Comparison of ENCODE assay signal across 1 cellular context in the genomic region with DNA sequence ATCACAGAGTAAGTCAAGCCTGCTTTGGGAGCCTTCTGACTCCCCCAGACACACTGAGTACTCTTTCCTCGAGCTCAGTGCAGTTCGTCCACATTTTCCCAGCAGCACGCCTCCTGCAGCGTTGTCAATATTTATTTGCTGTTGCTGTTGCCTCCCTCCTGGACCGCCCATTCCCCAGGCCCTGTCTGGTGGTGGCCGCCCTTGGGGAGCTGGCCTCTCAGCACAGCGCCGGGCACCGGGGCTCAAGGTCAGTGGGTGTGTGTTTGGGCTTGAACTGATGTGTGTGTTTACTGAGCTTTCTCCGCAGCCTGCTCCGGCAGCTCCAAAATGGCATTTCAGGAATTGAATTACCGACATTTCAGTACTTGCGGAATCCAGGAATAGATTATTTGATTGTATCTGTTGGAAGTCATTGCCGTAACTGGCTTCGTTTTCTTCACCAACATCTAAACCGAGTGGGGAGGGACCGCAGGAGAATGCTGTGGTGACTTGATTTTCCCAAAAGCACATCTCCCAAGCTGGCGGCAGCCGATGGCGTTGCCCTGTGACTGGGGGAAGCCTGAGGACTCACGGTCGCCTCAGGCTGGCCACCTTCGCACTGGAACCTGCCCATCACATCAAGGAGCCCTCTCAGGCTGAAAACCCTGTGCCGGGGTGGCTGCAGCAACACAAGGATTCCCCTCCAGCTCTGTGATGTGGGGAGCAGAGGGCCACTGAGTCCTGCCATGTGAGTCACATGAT.
TF ChIP-seq lines count a peak whose summit lies in the region.

No MANE protein-coding gene starts in this region.

TF ChIP-seq in HepG2, 621 proteins besides CTCF, POLR2A, EP300 and RAD21 (continued from another document and continues in another):
- TF ChIP-seq, protein P1, sequence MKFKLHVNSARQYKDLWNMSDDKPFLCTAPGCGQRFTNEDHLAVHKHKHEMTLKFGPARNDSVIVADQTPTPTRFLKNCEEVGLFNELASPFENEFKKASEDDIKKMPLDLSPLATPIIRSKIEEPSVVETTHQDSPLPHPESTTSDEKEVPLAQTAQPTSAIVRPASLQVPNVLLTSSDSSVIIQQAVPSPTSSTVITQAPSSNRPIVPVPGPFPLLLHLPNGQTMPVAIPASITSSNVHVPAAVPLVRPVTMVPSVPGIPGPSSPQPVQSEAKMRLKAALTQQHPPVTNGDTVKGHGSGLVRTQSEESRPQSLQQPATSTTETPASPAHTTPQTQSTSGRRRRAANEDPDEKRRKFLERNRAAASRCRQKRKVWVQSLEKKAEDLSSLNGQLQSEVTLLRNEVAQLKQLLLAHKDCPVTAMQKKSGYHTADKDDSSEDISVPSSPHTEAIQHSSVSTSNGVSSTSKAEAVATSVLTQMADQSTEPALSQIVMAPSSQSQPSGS (CRISPR knock-in tag; IDR thresholded peaks at IDR 0.05): peak; percentile 89
- TF ChIP-seq HOXA9 (CRISPR knock-in tag; IDR thresholded peaks at IDR 0.05; ENCODE audit: borderline replicate concordance): no peak; the same call in 1 of the 2 replicates
- no peak for TF ChIP-seq ZNF879 (CRISPR knock-in tag; IDR thresholded peaks at IDR 0.05)
- TF ChIP-seq ARID2 (CRISPR knock-in tag; IDR thresholded peaks at IDR 0.05; ENCODE audit: borderline replicate concordance): no peak
- TF ChIP-seq ZNF329 (CRISPR knock-in tag; IDR thresholded peaks at IDR 0.05; ENCODE audit: low read depth): no peak
- TF ChIP-seq ZNF383 (CRISPR knock-in tag; IDR thresholded peaks at IDR 0.05; ENCODE audit: borderline replicate concordance): no peak
- peak; percentile 73; the same call in 1 of the 2 replicates for TF ChIP-seq HIC2 (CRISPR knock-in tag; IDR thresholded peaks at IDR 0.05; ENCODE audit: low read depth)
- no peak for TF ChIP-seq RAD51 (IDR thresholded peaks at IDR 0.05; ENCODE audit: borderline replicate concordance)
- TF ChIP-seq HCFC1 (IDR thresholded peaks at IDR 0.05; ENCODE audit: low read depth, low read length): no peak
- no peak for TF ChIP-seq ZBTB1 (CRISPR knock-in tag; IDR thresholded peaks at IDR 0.05; ENCODE audit: borderline replicate concordance)
- peak; percentile 97 for TF ChIP-seq SMAD3 (CRISPR knock-in tag; IDR thresholded peaks at IDR 0.05)
- no peak for TF ChIP-seq GABPA (IDR thresholded peaks at IDR 0.05; ENCODE audit: low read depth, low read length)
- TF ChIP-seq GABPA (CRISPR knock-in tag; IDR thresholded peaks at IDR 0.05; ENCODE audit: low read depth): peak; percentile 15
- TF ChIP-seq TOPORS (CRISPR knock-in tag; IDR thresholded peaks at IDR 0.05): peak; percentile 61; the same call in 1 of the 2 replicates
- TF ChIP-seq, protein P2, sequence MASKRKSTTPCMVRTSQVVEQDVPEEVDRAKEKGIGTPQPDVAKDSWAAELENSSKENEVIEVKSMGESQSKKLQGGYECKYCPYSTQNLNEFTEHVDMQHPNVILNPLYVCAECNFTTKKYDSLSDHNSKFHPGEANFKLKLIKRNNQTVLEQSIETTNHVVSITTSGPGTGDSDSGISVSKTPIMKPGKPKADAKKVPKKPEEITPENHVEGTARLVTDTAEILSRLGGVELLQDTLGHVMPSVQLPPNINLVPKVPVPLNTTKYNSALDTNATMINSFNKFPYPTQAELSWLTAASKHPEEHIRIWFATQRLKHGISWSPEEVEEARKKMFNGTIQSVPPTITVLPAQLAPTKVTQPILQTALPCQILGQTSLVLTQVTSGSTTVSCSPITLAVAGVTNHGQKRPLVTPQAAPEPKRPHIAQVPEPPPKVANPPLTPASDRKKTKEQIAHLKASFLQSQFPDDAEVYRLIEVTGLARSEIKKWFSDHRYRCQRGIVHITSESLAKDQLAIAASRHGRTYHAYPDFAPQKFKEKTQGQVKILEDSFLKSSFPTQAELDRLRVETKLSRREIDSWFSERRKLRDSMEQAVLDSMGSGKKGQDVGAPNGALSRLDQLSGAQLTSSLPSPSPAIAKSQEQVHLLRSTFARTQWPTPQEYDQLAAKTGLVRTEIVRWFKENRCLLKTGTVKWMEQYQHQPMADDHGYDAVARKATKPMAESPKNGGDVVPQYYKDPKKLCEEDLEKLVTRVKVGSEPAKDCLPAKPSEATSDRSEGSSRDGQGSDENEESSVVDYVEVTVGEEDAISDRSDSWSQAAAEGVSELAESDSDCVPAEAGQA (IDR thresholded peaks at IDR 0.05; ENCODE audit: low read depth): peak; percentile 67; the same call in 1 of the 2 replicates
- TF ChIP-seq, protein P2 (CRISPR knock-in tag; IDR thresholded peaks at IDR 0.05; ENCODE audit: borderline replicate concordance): no peak
- peak; percentile 93 for TF ChIP-seq ZNF687 (CRISPR knock-in tag; IDR thresholded peaks at IDR 0.05)
- TF ChIP-seq SP5 (CRISPR knock-in tag; IDR thresholded peaks at IDR 0.05; ENCODE audit: borderline replicate concordance, low read depth): peak; percentile 100
- peak; percentile 94 for TF ChIP-seq ELF3 (CRISPR knock-in tag; IDR thresholded peaks at IDR 0.05)
- no peak for TF ChIP-seq TOE1 (CRISPR knock-in tag; IDR thresholded peaks at IDR 0.05)
- TF ChIP-seq MED1 (CRISPR knock-in tag; IDR thresholded peaks at IDR 0.05): peak; percentile 92
- TF ChIP-seq GTF2F1 (IDR thresholded peaks at IDR 0.05; ENCODE audit: low read length): no peak
- peak; percentile 55; the same call in 1 of the 2 replicates for TF ChIP-seq ZNF816 (CRISPR knock-in tag; IDR thresholded peaks at IDR 0.05; ENCODE audit: borderline replicate concordance)
- peak; percentile 88 for TF ChIP-seq ZNF205 (CRISPR knock-in tag; IDR thresholded peaks at IDR 0.05)
- peak; percentile 50; the same call in 1 of the 2 replicates for TF ChIP-seq ZNF547 (CRISPR knock-in tag; IDR thresholded peaks at IDR 0.05)
- TF ChIP-seq IKZF4 (CRISPR knock-in tag; IDR thresholded peaks at IDR 0.05; ENCODE audit: borderline replicate concordance, low read depth, not compliant biosample characterization): no peak
- peak; percentile 88 for TF ChIP-seq ARID4A (CRISPR knock-in tag; IDR thresholded peaks at IDR 0.05; ENCODE audit: borderline replicate concordance)
- TF ChIP-seq, protein P3, sequence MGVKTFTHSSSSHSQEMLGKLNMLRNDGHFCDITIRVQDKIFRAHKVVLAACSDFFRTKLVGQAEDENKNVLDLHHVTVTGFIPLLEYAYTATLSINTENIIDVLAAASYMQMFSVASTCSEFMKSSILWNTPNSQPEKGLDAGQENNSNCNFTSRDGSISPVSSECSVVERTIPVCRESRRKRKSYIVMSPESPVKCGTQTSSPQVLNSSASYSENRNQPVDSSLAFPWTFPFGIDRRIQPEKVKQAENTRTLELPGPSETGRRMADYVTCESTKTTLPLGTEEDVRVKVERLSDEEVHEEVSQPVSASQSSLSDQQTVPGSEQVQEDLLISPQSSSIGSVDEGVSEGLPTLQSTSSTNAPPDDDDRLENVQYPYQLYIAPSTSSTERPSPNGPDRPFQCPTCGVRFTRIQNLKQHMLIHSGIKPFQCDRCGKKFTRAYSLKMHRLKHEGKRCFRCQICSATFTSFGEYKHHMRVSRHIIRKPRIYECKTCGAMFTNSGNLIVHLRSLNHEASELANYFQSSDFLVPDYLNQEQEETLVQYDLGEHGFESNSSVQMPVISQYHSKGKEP (CRISPR knock-in tag; IDR thresholded peaks at IDR 0.05): no peak
- peak; percentile 90 for TF ChIP-seq CREM (IDR thresholded peaks at IDR 0.05)
- no peak for TF ChIP-seq CREM (CRISPR knock-in tag; IDR thresholded peaks at IDR 0.05)
- TF ChIP-seq ERF (CRISPR knock-in tag; IDR thresholded peaks at IDR 0.05): peak; percentile 89
- 0 out of 2 replicates have a peak, but pooled peaks have one; percentile 43 for TF ChIP-seq ZFP41 (CRISPR knock-in tag; IDR thresholded peaks at IDR 0.05; ENCODE audit: borderline replicate concordance)
- no peak for TF ChIP-seq MEIS1 (CRISPR knock-in tag; IDR thresholded peaks at IDR 0.05; ENCODE audit: borderline replicate concordance)
- TF ChIP-seq ZBTB42 (CRISPR knock-in tag; IDR thresholded peaks at IDR 0.05): no peak; the same call in 1 of the 2 replicates
- TF ChIP-seq SRF (IDR thresholded peaks at IDR 0.05; ENCODE audit: low read depth, low read length): no peak
- peak; percentile 51; the same call in 1 of the 2 replicates for TF ChIP-seq ZNF317 (CRISPR knock-in tag; IDR thresholded peaks at IDR 0.05)
- peak; percentile 76; the same call in 1 of the 2 replicates for TF ChIP-seq ZNF644 (CRISPR knock-in tag; IDR thresholded peaks at IDR 0.05; ENCODE audit: low read depth)
- TF ChIP-seq KLF6 (CRISPR knock-in tag; IDR thresholded peaks at IDR 0.05): 0 out of 2 replicates have a peak, but pooled peaks have one; percentile 84
